ENCODE assay signal across 8 cellular contexts in genomic region chr2:197707316-197708213, GRCh38. TPM values are rescaled to one million over a fixed set of nuclear protein-coding genes. Genes with fewer than 3 reads are reported as not detected.
A peak's percentile ranks its signal among the peaks of the same experiment; 100 is the strongest.
DNase-seq lines count a peak whose midpoint lies in the region; ATAC-seq, FAIRE-seq and TF ChIP-seq lines count a peak whose summit lies in the region.

No MANE protein-coding gene starts in this region.

- peaks cover 26% of the 10 kb centered on the region for H3K36me3 Mint-ChIP-seq in activated CD4-positive, alpha-beta memory T cell treated with anti-CD3 and anti-CD28 coated beads for 36 hours

- peak; percentile 93 for FAIRE-seq in A204.1 (lab: Jason Lieb, UNC)

- no peaks in the 10 kb centered on the region for H3K9me3 Mint-ChIP-seq in activated CD4-positive, alpha-beta memory T cell treated with anti-CD3 and anti-CD28 coated beads for 36 hours

- peaks cover 10% of the 10 kb centered on the region; the same call in 1 of the 2 replicates for H3K36me3 ChIP-seq in ES-I3 (ENCODE audit: insufficient read depth, low read length)

- H3K9ac ChIP-seq in ES-I3 (ENCODE audit: low read depth, low read length): peak overlapping the region; percentile 81; the same call in 1 of the 2 replicates

- peak overlapping the region; percentile 80 for H3K4me3 Mint-ChIP-seq in activated CD4-positive, alpha-beta memory T cell treated with anti-CD3 and anti-CD28 coated beads for 36 hours

- no peaks in the 10 kb centered on the region for H3K27me3 Mint-ChIP-seq in activated CD4-positive, alpha-beta memory T cell treated with anti-CD3 and anti-CD28 coated beads for 36 hours

- H3K9me3 ChIP-seq in ES-I3 (ENCODE audit: control insufficient read depth, insufficient read depth, low read length): no peaks in the 10 kb centered on the region

- CTCF ChIA-PET in activated CD4-positive, alpha-beta memory T cell treated with anti-CD3 and anti-CD28 coated beads for 36 hours (lab: Charles Lee): interaction anchor here (1.0 to 1.8 kb wide), 5 partner anchors 71 to 590 kb away, joined by 4 to 8 read pairs (median 4); no protein-coding TSS in a partner anchor

- ATAC-seq in HG02588 (IDR thresholded peaks at IDR 0.05; ENCODE audit: unreplicated experiment): no peak

- POLR2A ChIA-PET in activated CD4-positive, alpha-beta memory T cell treated with anti-CD3 and anti-CD28 coated beads for 36 hours (lab: Charles Lee): no interaction called here

- TF ChIP-seq POLR2A in NB4 (IDR thresholded peaks at IDR 0.05; ENCODE audit: extremely low read depth, insufficient read length): no peak

- peaks cover 39% of the 10 kb centered on the region for H3K4me1 Mint-ChIP-seq in activated CD4-positive, alpha-beta memory T cell treated with anti-CD3 and anti-CD28 coated beads for 36 hours (ENCODE audit: low read depth)

- peak; percentile 77 for DNase-seq in NB4 (ENCODE audit: low read depth)
- DNase-seq in activated CD4-positive, alpha-beta memory T cell treated with anti-CD3 and anti-CD28 coated beads for 36 hours: no peak
- DNase-seq in glomerular visceral epithelial cell (ENCODE audit: extremely low spot score): peak; percentile 47
- peak; percentile 58 for DNase-seq in putamen (ENCODE audit: low spot score)
- DNase-seq in DMS153 treated with DMSO at 0.1 percent for 48 hours (lab: John Stamatoyannopoulos, UW; ENCODE audit: unreplicated experiment): no peak

- H3K4me1 ChIP-seq in ES-I3 (ENCODE audit: insufficient read depth, low read length): peaks cover 3% of the 10 kb centered on the region

- TF ChIP-seq CTCF in NB4 (IDR thresholded peaks at IDR 0.05; ENCODE audit: low read depth, low read length): peak; percentile 48

- peak overlapping the region; percentile 93 for H3K4me3 ChIP-seq in NB4 (ENCODE audit: low read depth, low read length)

- intact Hi-C loops in activated CD4-positive, alpha-beta memory T cell treated with anti-CD3 and anti-CD28 coated beads for 36 hours (cut with micrococcal nuclease): loop anchor here (1.0 to 10.0 kb wide), 11 partner anchors 71 to 1747 kb away; partner anchors contain the start of genes CCDC150, PGAP1 and SATB2

- no peak overlapping the region for H3K27ac Mint-ChIP-seq in activated CD4-positive, alpha-beta memory T cell treated with anti-CD3 and anti-CD28 coated beads for 36 hours

RNA-seq across cellular contexts. Expression of gene MARS2, which starts 2.4 kb away (rescaled TPM):
- 10 to 100 TPM; 11.3 to 11.4 TPM for total RNA-seq in activated CD4-positive, alpha-beta memory T cell treated with anti-CD3 and anti-CD28 coated beads for 36 hours

RNA-seq across cellular contexts. Expression of gene RFTN2, which starts 32.2 kb away (rescaled TPM):
- total RNA-seq in activated CD4-positive, alpha-beta memory T cell treated with anti-CD3 and anti-CD28 coated beads for 36 hours: not detected

Comparison
In these comparisons a context has a peak if more than half of its experiments do, and no peak if none do; other contexts are left out.
1. DNase-seq: peak in NB4 (single experiment), glomerular visceral epithelial cell (single experiment) and putamen (single experiment); none in activated CD4-positive, alpha-beta memory T cell treated with anti-CD3 and anti-CD28 coated beads for 36 hours (single experiment) and DMS153 treated with DMSO at 0.1 percent for 48 hours (single experiment).